In genomic region chr17:37643118-37643766, GRCh38 we compare ENCODE assay signal across 1 cellular context.
TF ChIP-seq lines count a peak whose summit lies in the region.

A gene with protein sequence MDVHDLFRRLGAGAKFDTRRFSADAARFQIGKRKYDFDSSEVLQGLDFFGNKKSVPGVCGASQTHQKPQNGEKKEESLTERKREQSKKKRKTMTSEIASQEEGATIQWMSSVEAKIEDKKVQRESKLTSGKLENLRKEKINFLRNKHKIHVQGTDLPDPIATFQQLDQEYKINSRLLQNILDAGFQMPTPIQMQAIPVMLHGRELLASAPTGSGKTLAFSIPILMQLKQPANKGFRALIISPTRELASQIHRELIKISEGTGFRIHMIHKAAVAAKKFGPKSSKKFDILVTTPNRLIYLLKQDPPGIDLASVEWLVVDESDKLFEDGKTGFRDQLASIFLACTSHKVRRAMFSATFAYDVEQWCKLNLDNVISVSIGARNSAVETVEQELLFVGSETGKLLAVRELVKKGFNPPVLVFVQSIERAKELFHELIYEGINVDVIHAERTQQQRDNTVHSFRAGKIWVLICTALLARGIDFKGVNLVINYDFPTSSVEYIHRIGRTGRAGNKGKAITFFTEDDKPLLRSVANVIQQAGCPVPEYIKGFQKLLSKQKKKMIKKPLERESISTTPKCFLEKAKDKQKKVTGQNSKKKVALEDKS (minus strand): TSS chr17:37643446. CDS start chr17:37643420, 26 bp downstream.

TF ChIP-seq in HepG2, 621 proteins besides CTCF, POLR2A, EP300 and RAD21 (continued from another document and continues in another):
- TF ChIP-seq, protein P1, sequence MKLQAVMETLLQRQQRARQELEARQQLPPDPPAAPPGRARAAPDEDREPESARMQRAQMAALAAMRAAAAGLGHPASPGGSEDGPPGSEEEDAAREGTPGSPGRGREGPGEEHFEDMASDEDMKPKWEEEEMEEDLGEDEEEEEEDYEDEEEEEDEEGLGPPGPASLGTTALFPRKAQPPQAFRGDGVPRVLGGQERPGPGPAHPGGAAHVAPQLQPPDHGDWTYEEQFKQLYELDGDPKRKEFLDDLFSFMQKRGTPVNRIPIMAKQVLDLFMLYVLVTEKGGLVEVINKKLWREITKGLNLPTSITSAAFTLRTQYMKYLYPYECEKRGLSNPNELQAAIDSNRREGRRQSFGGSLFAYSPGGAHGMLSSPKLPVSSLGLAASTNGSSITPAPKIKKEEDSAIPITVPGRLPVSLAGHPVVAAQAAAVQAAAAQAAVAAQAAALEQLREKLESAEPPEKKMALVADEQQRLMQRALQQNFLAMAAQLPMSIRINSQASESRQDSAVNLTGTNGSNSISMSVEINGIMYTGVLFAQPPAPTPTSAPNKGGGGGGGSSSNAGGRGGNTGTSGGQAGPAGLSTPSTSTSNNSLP (IDR thresholded peaks at IDR 0.05; ENCODE audit: low read depth, low read length): no peak
- TF ChIP-seq AFF4 (CRISPR knock-in tag; IDR thresholded peaks at IDR 0.05) (no peak), PRDM15 (CRISPR knock-in tag; IDR thresholded peaks at IDR 0.05) (no peak), NFIC (IDR thresholded peaks at IDR 0.05; ENCODE audit: low read length) (no peak), HNRNPLL (IDR thresholded peaks at IDR 0.05; ENCODE audit: low read depth, low read length, poor library complexity, severe bottlenecking) (peak; percentile 91), MYC (CRISPR knock-in tag; IDR thresholded peaks at IDR 0.05; ENCODE audit: borderline replicate concordance) (peak; percentile 58; the same call in 1 of the 2 replicates), RAD51 (IDR thresholded peaks at IDR 0.05; ENCODE audit: borderline replicate concordance) (no peak), ZNF552 (CRISPR knock-in tag; IDR thresholded peaks at IDR 0.05; ENCODE audit: borderline replicate concordance) (no peak), ZNF484 (CRISPR knock-in tag; IDR thresholded peaks at IDR 0.05; ENCODE audit: borderline replicate concordance, low read depth) (no peak), AHR (CRISPR knock-in tag; IDR thresholded peaks at IDR 0.05) (no peak), ZFP36L1 (CRISPR knock-in tag; IDR thresholded peaks at IDR 0.05) (no peak), ZNF12 (CRISPR knock-in tag; IDR thresholded peaks at IDR 0.05) (no peak), SCMH1 (CRISPR knock-in tag; IDR thresholded peaks at IDR 0.05; ENCODE audit: borderline replicate concordance) (no peak), SNAI1 (CRISPR knock-in tag; IDR thresholded peaks at IDR 0.05; ENCODE audit: borderline replicate concordance) (peak; percentile 82; the same call in 1 of the 2 replicates), CERS6 (CRISPR knock-in tag; IDR thresholded peaks at IDR 0.05) (no peak), ZNF446 (CRISPR knock-in tag; IDR thresholded peaks at IDR 0.05) (no peak), ZNF879 (CRISPR knock-in tag; IDR thresholded peaks at IDR 0.05) (no peak), POLR2AphosphoS2 (IDR thresholded peaks at IDR 0.05; ENCODE audit: low read depth, low read length) (no peak), RFX5 (IDR thresholded peaks at IDR 0.05; ENCODE audit: low read depth, low read length) (no peak), ZNF101 (CRISPR knock-in tag; IDR thresholded peaks at IDR 0.05; ENCODE audit: borderline replicate concordance, low read depth) (no peak), CEBPG (CRISPR knock-in tag; IDR thresholded peaks at IDR 0.05) (peak; percentile 79)
- TF ChIP-seq, protein P2, sequence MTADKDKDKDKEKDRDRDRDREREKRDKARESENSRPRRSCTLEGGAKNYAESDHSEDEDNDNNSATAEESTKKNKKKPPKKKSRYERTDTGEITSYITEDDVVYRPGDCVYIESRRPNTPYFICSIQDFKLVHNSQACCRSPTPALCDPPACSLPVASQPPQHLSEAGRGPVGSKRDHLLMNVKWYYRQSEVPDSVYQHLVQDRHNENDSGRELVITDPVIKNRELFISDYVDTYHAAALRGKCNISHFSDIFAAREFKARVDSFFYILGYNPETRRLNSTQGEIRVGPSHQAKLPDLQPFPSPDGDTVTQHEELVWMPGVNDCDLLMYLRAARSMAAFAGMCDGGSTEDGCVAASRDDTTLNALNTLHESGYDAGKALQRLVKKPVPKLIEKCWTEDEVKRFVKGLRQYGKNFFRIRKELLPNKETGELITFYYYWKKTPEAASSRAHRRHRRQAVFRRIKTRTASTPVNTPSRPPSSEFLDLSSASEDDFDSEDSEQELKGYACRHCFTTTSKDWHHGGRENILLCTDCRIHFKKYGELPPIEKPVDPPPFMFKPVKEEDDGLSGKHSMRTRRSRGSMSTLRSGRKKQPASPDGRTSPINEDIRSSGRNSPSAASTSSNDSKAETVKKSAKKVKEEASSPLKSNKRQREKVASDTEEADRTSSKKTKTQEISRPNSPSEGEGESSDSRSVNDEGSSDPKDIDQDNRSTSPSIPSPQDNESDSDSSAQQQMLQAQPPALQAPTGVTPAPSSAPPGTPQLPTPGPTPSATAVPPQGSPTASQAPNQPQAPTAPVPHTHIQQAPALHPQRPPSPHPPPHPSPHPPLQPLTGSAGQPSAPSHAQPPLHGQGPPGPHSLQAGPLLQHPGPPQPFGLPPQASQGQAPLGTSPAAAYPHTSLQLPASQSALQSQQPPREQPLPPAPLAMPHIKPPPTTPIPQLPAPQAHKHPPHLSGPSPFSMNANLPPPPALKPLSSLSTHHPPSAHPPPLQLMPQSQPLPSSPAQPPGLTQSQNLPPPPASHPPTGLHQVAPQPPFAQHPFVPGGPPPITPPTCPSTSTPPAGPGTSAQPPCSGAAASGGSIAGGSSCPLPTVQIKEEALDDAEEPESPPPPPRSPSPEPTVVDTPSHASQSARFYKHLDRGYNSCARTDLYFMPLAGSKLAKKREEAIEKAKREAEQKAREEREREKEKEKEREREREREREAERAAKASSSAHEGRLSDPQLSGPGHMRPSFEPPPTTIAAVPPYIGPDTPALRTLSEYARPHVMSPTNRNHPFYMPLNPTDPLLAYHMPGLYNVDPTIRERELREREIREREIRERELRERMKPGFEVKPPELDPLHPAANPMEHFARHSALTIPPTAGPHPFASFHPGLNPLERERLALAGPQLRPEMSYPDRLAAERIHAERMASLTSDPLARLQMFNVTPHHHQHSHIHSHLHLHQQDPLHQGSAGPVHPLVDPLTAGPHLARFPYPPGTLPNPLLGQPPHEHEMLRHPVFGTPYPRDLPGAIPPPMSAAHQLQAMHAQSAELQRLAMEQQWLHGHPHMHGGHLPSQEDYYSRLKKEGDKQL (CRISPR knock-in tag; IDR thresholded peaks at IDR 0.05; ENCODE audit: low read depth): no peak
- TF ChIP-seq, protein P3, sequence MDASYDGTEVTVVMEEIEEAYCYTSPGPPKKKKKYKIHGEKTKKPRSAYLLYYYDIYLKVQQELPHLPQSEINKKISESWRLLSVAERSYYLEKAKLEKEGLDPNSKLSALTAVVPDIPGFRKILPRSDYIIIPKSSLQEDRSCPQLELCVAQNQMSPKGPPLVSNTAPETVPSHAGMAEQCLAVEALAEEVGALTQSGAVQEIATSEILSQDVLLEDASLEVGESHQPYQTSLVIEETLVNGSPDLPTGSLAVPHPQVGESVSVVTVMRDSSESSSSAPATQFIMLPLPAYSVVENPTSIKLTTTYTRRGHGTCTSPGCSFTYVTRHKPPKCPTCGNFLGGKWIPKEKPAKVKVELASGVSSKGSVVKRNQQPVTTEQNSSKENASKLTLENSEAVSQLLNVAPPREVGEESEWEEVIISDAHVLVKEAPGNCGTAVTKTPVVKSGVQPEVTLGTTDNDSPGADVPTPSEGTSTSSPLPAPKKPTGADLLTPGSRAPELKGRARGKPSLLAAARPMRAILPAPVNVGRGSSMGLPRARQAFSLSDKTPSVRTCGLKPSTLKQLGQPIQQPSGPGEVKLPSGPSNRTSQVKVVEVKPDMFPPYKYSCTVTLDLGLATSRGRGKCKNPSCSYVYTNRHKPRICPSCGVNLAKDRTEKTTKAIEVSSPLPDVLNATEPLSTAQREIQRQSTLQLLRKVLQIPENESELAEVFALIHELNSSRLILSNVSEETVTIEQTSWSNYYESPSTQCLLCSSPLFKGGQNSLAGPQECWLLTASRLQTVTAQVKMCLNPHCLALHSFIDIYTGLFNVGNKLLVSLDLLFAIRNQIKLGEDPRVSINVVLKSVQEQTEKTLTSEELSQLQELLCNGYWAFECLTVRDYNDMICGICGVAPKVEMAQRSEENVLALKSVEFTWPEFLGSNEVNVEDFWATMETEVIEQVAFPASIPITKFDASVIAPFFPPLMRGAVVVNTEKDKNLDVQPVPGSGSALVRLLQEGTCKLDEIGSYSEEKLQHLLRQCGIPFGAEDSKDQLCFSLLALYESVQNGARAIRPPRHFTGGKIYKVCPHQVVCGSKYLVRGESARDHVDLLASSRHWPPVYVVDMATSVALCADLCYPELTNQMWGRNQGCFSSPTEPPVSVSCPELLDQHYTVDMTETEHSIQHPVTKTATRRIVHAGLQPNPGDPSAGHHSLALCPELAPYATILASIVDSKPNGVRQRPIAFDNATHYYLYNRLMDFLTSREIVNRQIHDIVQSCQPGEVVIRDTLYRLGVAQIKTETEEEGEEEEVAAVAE (CRISPR knock-in tag; IDR thresholded peaks at IDR 0.05; ENCODE audit: borderline replicate concordance): peak; percentile 34; the same call in 1 of the 2 replicates
- TF ChIP-seq, protein P4, sequence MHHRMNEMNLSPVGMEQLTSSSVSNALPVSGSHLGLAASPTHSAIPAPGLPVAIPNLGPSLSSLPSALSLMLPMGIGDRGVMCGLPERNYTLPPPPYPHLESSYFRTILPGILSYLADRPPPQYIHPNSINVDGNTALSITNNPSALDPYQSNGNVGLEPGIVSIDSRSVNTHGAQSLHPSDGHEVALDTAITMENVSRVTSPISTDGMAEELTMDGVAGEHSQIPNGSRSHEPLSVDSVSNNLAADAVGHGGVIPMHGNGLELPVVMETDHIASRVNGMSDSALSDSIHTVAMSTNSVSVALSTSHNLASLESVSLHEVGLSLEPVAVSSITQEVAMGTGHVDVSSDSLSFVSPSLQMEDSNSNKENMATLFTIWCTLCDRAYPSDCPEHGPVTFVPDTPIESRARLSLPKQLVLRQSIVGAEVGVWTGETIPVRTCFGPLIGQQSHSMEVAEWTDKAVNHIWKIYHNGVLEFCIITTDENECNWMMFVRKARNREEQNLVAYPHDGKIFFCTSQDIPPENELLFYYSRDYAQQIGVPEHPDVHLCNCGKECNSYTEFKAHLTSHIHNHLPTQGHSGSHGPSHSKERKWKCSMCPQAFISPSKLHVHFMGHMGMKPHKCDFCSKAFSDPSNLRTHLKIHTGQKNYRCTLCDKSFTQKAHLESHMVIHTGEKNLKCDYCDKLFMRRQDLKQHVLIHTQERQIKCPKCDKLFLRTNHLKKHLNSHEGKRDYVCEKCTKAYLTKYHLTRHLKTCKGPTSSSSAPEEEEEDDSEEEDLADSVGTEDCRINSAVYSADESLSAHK (CRISPR knock-in tag; IDR thresholded peaks at IDR 0.05; ENCODE audit: borderline replicate concordance): no peak
